In the genomic region with DNA sequence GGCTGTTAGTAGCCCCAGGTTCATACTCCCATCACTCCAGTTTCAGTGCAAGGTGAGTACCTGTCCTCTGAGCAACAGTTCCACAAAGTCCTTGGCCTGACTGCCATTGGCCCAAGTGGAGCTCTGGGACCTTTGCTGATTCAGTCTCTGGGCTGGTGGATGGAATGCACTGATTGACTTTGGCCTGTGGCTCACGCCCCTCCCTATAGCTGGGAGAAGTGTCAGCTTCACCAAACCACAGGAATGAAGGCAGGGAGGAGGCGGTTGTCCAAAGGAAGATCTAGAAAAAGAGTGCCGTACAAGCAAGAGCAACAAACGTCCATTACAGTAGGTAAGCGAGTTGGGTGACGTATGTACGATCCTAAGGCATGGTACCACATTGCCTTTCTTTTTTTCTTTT, we compare ENCODE assay signal across 2 cellular contexts.
TF ChIP-seq lines count a peak whose summit lies in the region.

No MANE protein-coding gene starts in this region.

TF ChIP-seq in SK-N-SH treated with all-trans-retinoic acid at 6 μM for 48 hours, 23 proteins besides CTCF, POLR2A, EP300 and RAD21 (continued from another document):
- TF ChIP-seq POU6F1 (CRISPR knock-in tag; IDR thresholded peaks at IDR 0.05; ENCODE audit: borderline replicate concordance, low read depth) (no peak), BACH2 (CRISPR knock-in tag; IDR thresholded peaks at IDR 0.05; ENCODE audit: borderline replicate concordance) (no peak), CSDC2 (CRISPR knock-in tag; IDR thresholded peaks at IDR 0.05) (no peak), ESRRG (CRISPR knock-in tag; IDR thresholded peaks at IDR 0.05) (no peak), ISL1 (CRISPR knock-in tag; IDR thresholded peaks at IDR 0.05) (no peak), RARB (CRISPR knock-in tag; IDR thresholded peaks at IDR 0.05) (no peak), ZFP3 (CRISPR knock-in tag; IDR thresholded peaks at IDR 0.05) (no peak), TOX (CRISPR knock-in tag; IDR thresholded peaks at IDR 0.05; ENCODE audit: borderline replicate concordance) (no peak), ZFP30 (CRISPR knock-in tag; IDR thresholded peaks at IDR 0.05) (no peak), ZNF8 (CRISPR knock-in tag; IDR thresholded peaks at IDR 0.05) (no peak), ZNF565 (CRISPR knock-in tag; conservative IDR thresholded peaks at IDR 0.05; ENCODE audit: low read depth) (no peak), ZNF70 (CRISPR knock-in tag; IDR thresholded peaks at IDR 0.05) (no peak), CSRNP3 (CRISPR knock-in tag; IDR thresholded peaks at IDR 0.05) (no peak)
- TF ChIP-seq, protein P1, sequence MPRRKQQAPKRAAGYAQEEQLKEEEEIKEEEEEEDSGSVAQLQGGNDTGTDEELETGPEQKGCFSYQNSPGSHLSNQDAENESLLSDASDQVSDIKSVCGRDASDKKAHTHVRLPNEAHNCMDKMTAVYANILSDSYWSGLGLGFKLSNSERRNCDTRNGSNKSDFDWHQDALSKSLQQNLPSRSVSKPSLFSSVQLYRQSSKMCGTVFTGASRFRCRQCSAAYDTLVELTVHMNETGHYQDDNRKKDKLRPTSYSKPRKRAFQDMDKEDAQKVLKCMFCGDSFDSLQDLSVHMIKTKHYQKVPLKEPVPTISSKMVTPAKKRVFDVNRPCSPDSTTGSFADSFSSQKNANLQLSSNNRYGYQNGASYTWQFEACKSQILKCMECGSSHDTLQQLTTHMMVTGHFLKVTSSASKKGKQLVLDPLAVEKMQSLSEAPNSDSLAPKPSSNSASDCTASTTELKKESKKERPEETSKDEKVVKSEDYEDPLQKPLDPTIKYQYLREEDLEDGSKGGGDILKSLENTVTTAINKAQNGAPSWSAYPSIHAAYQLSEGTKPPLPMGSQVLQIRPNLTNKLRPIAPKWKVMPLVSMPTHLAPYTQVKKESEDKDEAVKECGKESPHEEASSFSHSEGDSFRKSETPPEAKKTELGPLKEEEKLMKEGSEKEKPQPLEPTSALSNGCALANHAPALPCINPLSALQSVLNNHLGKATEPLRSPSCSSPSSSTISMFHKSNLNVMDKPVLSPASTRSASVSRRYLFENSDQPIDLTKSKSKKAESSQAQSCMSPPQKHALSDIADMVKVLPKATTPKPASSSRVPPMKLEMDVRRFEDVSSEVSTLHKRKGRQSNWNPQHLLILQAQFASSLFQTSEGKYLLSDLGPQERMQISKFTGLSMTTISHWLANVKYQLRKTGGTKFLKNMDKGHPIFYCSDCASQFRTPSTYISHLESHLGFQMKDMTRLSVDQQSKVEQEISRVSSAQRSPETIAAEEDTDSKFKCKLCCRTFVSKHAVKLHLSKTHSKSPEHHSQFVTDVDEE (CRISPR knock-in tag; IDR thresholded peaks at IDR 0.05): no peak
- TF ChIP-seq, protein P2, sequence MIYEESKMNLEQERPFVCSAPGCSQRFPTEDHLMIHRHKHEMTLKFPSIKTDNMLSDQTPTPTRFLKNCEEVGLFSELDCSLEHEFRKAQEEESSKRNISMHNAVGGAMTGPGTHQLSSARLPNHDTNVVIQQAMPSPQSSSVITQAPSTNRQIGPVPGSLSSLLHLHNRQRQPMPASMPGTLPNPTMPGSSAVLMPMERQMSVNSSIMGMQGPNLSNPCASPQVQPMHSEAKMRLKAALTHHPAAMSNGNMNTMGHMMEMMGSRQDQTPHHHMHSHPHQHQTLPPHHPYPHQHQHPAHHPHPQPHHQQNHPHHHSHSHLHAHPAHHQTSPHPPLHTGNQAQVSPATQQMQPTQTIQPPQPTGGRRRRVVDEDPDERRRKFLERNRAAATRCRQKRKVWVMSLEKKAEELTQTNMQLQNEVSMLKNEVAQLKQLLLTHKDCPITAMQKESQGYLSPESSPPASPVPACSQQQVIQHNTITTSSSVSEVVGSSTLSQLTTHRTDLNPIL (CRISPR knock-in tag; IDR thresholded peaks at IDR 0.05; ENCODE audit: low read depth): no peak

TF ChIP-seq in SK-N-SH, 30 proteins besides CTCF, POLR2A, EP300 and RAD21 (continued from another document):
- TF ChIP-seq IRF3 (IDR thresholded peaks at IDR 0.05; ENCODE audit: low read depth, low read length): no peak
